9 cellular contexts compared by ENCODE assay signal in genomic region chr12:7011398-7011797, GRCh38. TPM values are rescaled to one million over a fixed set of nuclear protein-coding genes. Genes with fewer than 3 reads are reported as not detected.
DNase-seq lines count a peak whose midpoint lies in the region; ATAC-seq and TF ChIP-seq lines count a peak whose summit lies in the region.
"Not testable (repeated sequence)": the region's sequence is repeated elsewhere in the genome, so short reads cannot be mapped to it uniquely, and the experiment has no call there.
"Had no signal": no experiment of that assay in that cellular context is flagged by ENCODE, and none has a peak within 500 bp of the region (broad histone marks: within the 10 kb centered on the region; RNA-seq: fewer than 3 reads in every experiment).

No MANE protein-coding gene starts in this region.

- H3K27me3 ChIP-seq in left ventricle myocardium inferior (ENCODE audit: low read depth); psoas muscle (ENCODE audit: insufficient read depth in 3 of 3, low read length in 2 of 3); gastrocnemius medialis; skeletal muscle tissue (ENCODE audit: control insufficient read depth in 3 of 3, insufficient read depth in 3 of 3, low read length in 3 of 3); subcutaneous abdominal adipose tissue (ENCODE audit: control insufficient read depth in 5 of 5, insufficient read depth in 4 of 5, low read length in 5 of 5): not testable (repeated sequence)

- not testable (repeated sequence) for H3K9me3 ChIP-seq in left ventricle myocardium inferior (replicated peaks); psoas muscle; gastrocnemius medialis; skeletal muscle tissue (ENCODE audit: control insufficient read depth in 3 of 3, low read length in 3 of 3); subcutaneous abdominal adipose tissue (ENCODE audit: control insufficient read depth in 5 of 5, low read length in 5 of 5)

- in situ Hi-C loops in gastrocnemius medialis (cut with MboI; ENCODE audit: low sequenced_read_pairs in 4 of 4), result not testable (repeated sequence)

- H3K36me3 ChIP-seq in left ventricle myocardium inferior, result peaks cover 17% of the 10 kb centered on the region
- H3K36me3 ChIP-seq in psoas muscle (ENCODE audit: insufficient read depth in 1 of 2, low read depth in 1 of 2), result peaks cover 2 to 26% of the 10 kb centered on the region in 2 donors
- H3K36me3 ChIP-seq in gastrocnemius medialis, result not testable (repeated sequence)
- peaks cover 0 to 17% (median 7%) of the 10 kb centered on the region in 3 donors for H3K36me3 ChIP-seq in skeletal muscle tissue (ENCODE audit: control insufficient read depth in 3 of 3, insufficient read depth in 3 of 3, low read length in 3 of 3)
- H3K36me3 ChIP-seq in subcutaneous abdominal adipose tissue (ENCODE audit: control insufficient read depth in 5 of 5, insufficient read depth in 5 of 5, low read length in 5 of 5), result peaks cover 0 to 18% (median 7%) of the 10 kb centered on the region in 5 donors

- WGBS in psoas muscle, 3 donors, result 65 to 81% (median 69%) methylated on average over 4 of the region's 4 CpGs

- not testable (repeated sequence) for H3K4me3 ChIP-seq in left ventricle myocardium inferior; gastrocnemius medialis; skeletal muscle tissue (ENCODE audit: low read length in 3 of 3); subcutaneous abdominal adipose tissue (ENCODE audit: low read depth in 1 of 5, low read length in 5 of 5)
- peak overlapping the region; percentile 23 for H3K4me3 ChIP-seq in psoas muscle

- peak in 3 of 4 donors; percentile 42 to 60 (median 54) for ATAC-seq in psoas muscle
- peak in 1 of 2 donors; percentile 45 for ATAC-seq in gastrocnemius medialis

- not testable (repeated sequence) for H3K9ac ChIP-seq in skeletal muscle tissue (ENCODE audit: low read depth in 1 of 3, low read length in 3 of 3); subcutaneous abdominal adipose tissue (ENCODE audit: low read length in 5 of 5)

- not testable (repeated sequence) for TF ChIP-seq POLR2A in gastrocnemius medialis (IDR thresholded peaks at IDR 0.05)

- not testable (repeated sequence) for DNase-seq in left ventricle myocardium inferior, psoas muscle
- peak in 1 of 2 donors; percentile 43 for DNase-seq in gastrocnemius medialis

- not testable (repeated sequence) for TF ChIP-seq CTCF in left ventricle myocardium inferior (IDR thresholded peaks at IDR 0.05; ENCODE audit: borderline replicate concordance); psoas muscle (IDR thresholded peaks at IDR 0.05); gastrocnemius medialis (IDR thresholded peaks at IDR 0.05 in 4 of 5, conservative IDR thresholded peaks at IDR 0.05 in 1 of 5)

- intact Hi-C loops in left ventricle myocardium inferior (cut with micrococcal nuclease), result loop anchor here (10.0 kb wide), 1 partner anchor 47 kb away; no protein-coding TSS in a partner anchor
- intact Hi-C loops in psoas muscle (cut with DNase I); gastrocnemius medialis (cut with DNase I; ENCODE audit: low total_unique reads): not testable (repeated sequence)

- H3K27ac ChIP-seq in left ventricle myocardium inferior (replicated peaks) (peak overlapping the region; percentile 70), psoas muscle (peak overlapping the region; percentile 84), gastrocnemius medialis (peak overlapping the region; percentile 75 to 98 (median 88)), skeletal muscle tissue (ENCODE audit: low read depth, low read length) (peak overlapping the region; percentile 78), subcutaneous abdominal adipose tissue (ENCODE audit: low read depth, low read length) (peak overlapping the region; percentile 9)

- H3K4me1 ChIP-seq in left ventricle myocardium inferior (peaks cover 79% of the 10 kb centered on the region), psoas muscle (peaks cover 77% of the 10 kb centered on the region), gastrocnemius medialis (peaks cover 80 to 90% of the 10 kb centered on the region in 2 donors), skeletal muscle tissue (ENCODE audit: control insufficient read depth in 3 of 3, insufficient read depth in 3 of 3, low read length in 3 of 3) (peaks cover 35 to 65% (median 64%) of the 10 kb centered on the region in 3 donors), subcutaneous abdominal adipose tissue (ENCODE audit: control insufficient read depth in 5 of 5, insufficient read depth in 5 of 5, low read length in 5 of 5) (peaks cover 2 to 21% (median 8%) of the 10 kb centered on the region in 5 donors)

RNA-seq across cellular contexts. Expression of gene LPCAT3, which starts 6.9 kb away (rescaled TPM):
- total RNA-seq in left ventricle myocardium inferior (35.1 TPM), psoas muscle (10 to 100 TPM; 24.0 to 56.5 (median 41.6) TPM), gastrocnemius medialis (10 to 100 TPM; 19.4 to 42.8 (median 36.7) TPM), skeletal muscle tissue (14.6 TPM)
- polyA plus RNA-seq in psoas muscle, result 10 to 100 TPM; 13.9 to 26.2 (median 17.4) TPM

RNA-seq across cellular contexts. Expression of gene EMG1, which starts 40.7 kb away (rescaled TPM):
- 44.3 TPM for total RNA-seq in left ventricle myocardium inferior
- total RNA-seq in psoas muscle, result 10 to 100 TPM; 30.1 to 59.4 (median 44.8) TPM
- 10 to 100 TPM; 26.6 to 66.5 (median 50.4) TPM for polyA plus RNA-seq in psoas muscle
- total RNA-seq in gastrocnemius medialis, result 10 to 100 TPM; 25.8 to 40.6 (median 32.1) TPM
- 28.2 TPM for total RNA-seq in skeletal muscle tissue

RNA-seq across cellular contexts. Expression of gene PHB2, which starts 40.9 kb away (rescaled TPM):
- 142 TPM for total RNA-seq in left ventricle myocardium inferior
- total RNA-seq in psoas muscle, result 100 to 1,000 TPM; 137 to 278 (median 180) TPM
- polyA plus RNA-seq in psoas muscle, result 100 to 1,000 TPM; 176 to 381 (median 208) TPM
- 100 to 1,000 TPM; 226 to 304 (median 238) TPM for total RNA-seq in gastrocnemius medialis
- 273 TPM for total RNA-seq in skeletal muscle tissue

RNA-seq across cellular contexts. Expression of gene C1S, which starts 49.1 kb away (rescaled TPM):
- total RNA-seq in left ventricle myocardium inferior (108 TPM), psoas muscle (10 to 100 TPM; 49.0 to 98.5 (median 75.6) TPM), gastrocnemius medialis (10 to 100 TPM; 58.1 to 90.8 (median 85.9) TPM), skeletal muscle tissue (89.8 TPM)
- polyA plus RNA-seq in psoas muscle, result 10 to 100 TPM; 35.9 to 44.4 (median 38.2) TPM
- polyA plus RNA-seq: CD14-positive monocyte; CD4-positive, alpha-beta memory T cell; CD4-positive, CD25-positive, alpha-beta regulatory T cell; CD8-positive, alpha-beta memory T cell had no signal

Comparison
In these comparisons a context has a peak if more than half of its experiments do, and no peak if none do; other contexts are left out.
1. H3K27ac ChIP-seq: peak in every context shown above with its lines; median percentile 88 in gastrocnemius medialis; 84 in psoas muscle; 78 in skeletal muscle tissue; 70 in left ventricle myocardium inferior; 9 in subcutaneous abdominal adipose tissue.